In genomic region chr16:77662241-77662640, GRCh38 we compare ENCODE assay signal across 29 cellular contexts.
"Had no signal": no experiment of that assay in that cellular context is flagged by ENCODE, and none has a peak within 500 bp of the region (broad histone marks: within the 10 kb centered on the region; RNA-seq: fewer than 3 reads in every experiment).

No MANE protein-coding gene starts in this region.

- ATAC-seq: effector memory CD8-positive, alpha-beta T cell; gastrocnemius medialis; left cardiac atrium; left ventricle myocardium superior; right lobe of liver; stimulated activated effector memory CD8-positive, alpha-beta T cell treated with anti-CD3 and anti-CD28 coated beads, Interleukin-12 subunit alpha, Interleukin-12 subunit beta, amount 100 ng/mL, for 72 hours; stimulated activated naive CD8-positive, alpha-beta T cell treated with anti-CD3 and anti-CD28 coated beads, Interleukin-15, amount 100 ng/mL, for 72 hours had no signal

- DNase-seq: activated CD4-positive, alpha-beta memory T cell treated with anti-CD3 and anti-CD28 coated beads, Interleukin-2, amount 10 ng/mL, durations not matched to agents 7 days and 5 days; activated CD4-positive, alpha-beta T cell treated with anti-CD3 and anti-CD28 coated beads, Interleukin-2, amount 10 ng/mL, durations not matched to agents 7 days and 5 days; activated CD4-positive, CD25-positive, alpha-beta regulatory T cell treated with anti-CD3 and anti-CD28 coated beads, Interleukin-2, amount 50 U/mL, for 72 hours; activated CD8-positive, alpha-beta memory T cell treated with anti-CD3 and anti-CD28 coated beads, Interleukin-2, amount 50 U/mL, for 48 hours; activated gamma-delta T cell treated with Interleukin-2 at 50 U/mL for 16 hours; activated naive CD4-positive, alpha-beta T cell treated with anti-CD3 and anti-CD28 coated beads, Interleukin-2, amount 50 U/mL, for 16 hours; activated T-cell treated with anti-CD3 and anti-CD28 coated beads, Interleukin-2, amount 50 U/mL, for 24 hours; amniotic stem cell; caudate nucleus; cortex of kidney; effector memory CD8-positive, alpha-beta T cell; erythroblast; gastrocnemius medialis; glutamatergic neuron; islet precursor cell; left cardiac atrium; left ventricle myocardium superior; mammary epithelial cell; naive B cell; ovary; right lobe of liver; stimulated activated CD4-positive, alpha-beta T cell treated with anti-CD3 and anti-CD28 coated beads, Interleukin-12 subunit alpha, Interleukin-12 subunit beta, amount 100 ng/mL, for 4 hours; stimulated activated CD4-positive, alpha-beta T cell treated with anti-CD3 and anti-CD28 coated beads, Interleukin-4, amount 100 ng/mL, for 1 hour; stimulated activated naive CD8-positive, alpha-beta T cell treated with anti-CD3 and anti-CD28 coated beads, Interleukin-15, amount 100 ng/mL, for 72 hours; substantia nigra; T-helper 9 cell; tibial artery; WERI-Rb-1 had no signal
